Comparison of ENCODE assay signal across 25 cellular contexts in the genomic region with DNA sequence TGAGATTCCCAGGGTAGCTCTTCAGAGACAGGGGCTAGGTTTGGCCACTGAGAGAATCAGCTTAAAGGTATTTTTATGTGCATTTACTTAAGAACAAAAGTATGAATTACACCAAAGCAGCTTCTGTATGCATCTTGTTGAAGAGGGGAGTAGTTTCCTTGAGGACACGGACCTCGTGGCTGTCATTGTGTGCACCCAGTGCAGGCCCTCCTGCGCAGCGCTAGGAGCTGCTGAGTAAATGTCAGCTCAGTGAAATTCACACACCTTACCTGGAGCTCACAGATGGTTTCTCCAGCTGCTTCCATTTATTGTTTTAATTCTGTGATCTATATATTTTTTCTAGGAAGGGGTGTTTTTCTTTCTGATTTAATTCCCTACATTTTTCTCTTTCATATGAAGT. TPM values are rescaled to one million over a fixed set of nuclear protein-coding genes. Genes with fewer than 3 reads are reported as not detected.
DNase-seq lines count a peak whose midpoint lies in the region; ATAC-seq, FAIRE-seq and TF ChIP-seq lines count a peak whose summit lies in the region.
"Had no signal": no experiment of that assay in that cellular context is flagged by ENCODE, and none has a peak within 500 bp of the region (broad histone marks: within the 10 kb centered on the region; RNA-seq: fewer than 3 reads in every experiment).

No MANE protein-coding gene starts in this region.

- CTCF ChIA-PET in activated CD4-positive, alpha-beta memory T cell treated with anti-CD3 and anti-CD28 coated beads, Interleukin-2, amount 10 ng/mL, durations not matched to agents 7 days and 5 days (lab: Charles Lee), result interaction anchor here (1.4 to 3.0 kb wide), 2 partner anchors 10 to 28 kb away, joined by 5 to 19 read pairs; no protein-coding TSS in a partner anchor
- CTCF ChIA-PET in T-cell (lab: Charles Lee), result interaction anchor here in 1 of 2 donors (1.5 kb wide), 1 partner anchor 10 kb away, joined by 6 read pairs; no protein-coding TSS in a partner anchor

- H3K9me3 Mint-ChIP-seq in chondrocyte (ENCODE audit: low read depth) (peaks cover 3% of the 10 kb centered on the region), naive B cell (no peaks in the 10 kb centered on the region), T-cell (no peaks in the 10 kb centered on the region)
- no peaks in the 10 kb centered on the region for H3K9me3 Mint-ChIP-seq in activated CD4-positive, alpha-beta memory T cell treated with anti-CD3 and anti-CD28 coated beads, Interleukin-2, amount 10 ng/mL, durations not matched to agents 7 days and 5 days
- H3K9me3 Mint-ChIP-seq: activated CD4-positive, alpha-beta memory T cell treated with anti-CD3 and anti-CD28 coated beads for 36 hours; CD4-positive, alpha-beta memory T cell had no signal

- H3K4me3 Mint-ChIP-seq in chondrocyte (ENCODE audit: unreplicated experiment), result no peak overlapping the region
- H3K4me3 Mint-ChIP-seq in naive B cell, result no peak overlapping the region
- H3K4me3 Mint-ChIP-seq in activated CD4-positive, alpha-beta memory T cell treated with anti-CD3 and anti-CD28 coated beads, Interleukin-2, amount 10 ng/mL, durations not matched to agents 7 days and 5 days, result no peak overlapping the region
- no peak overlapping the region for H3K4me3 Mint-ChIP-seq in T-cell
- H3K4me3 Mint-ChIP-seq: activated CD4-positive, alpha-beta memory T cell treated with anti-CD3 and anti-CD28 coated beads for 36 hours; B cell; CD4-positive, alpha-beta memory T cell had no signal

- H3K27ac Mint-ChIP-seq in chondrocyte (ENCODE audit: unreplicated experiment), result peak overlapping the region; percentile 54
- H3K27ac Mint-ChIP-seq in naive B cell, result peak overlapping the region in 4 of 6 donors; percentile 24 to 84 (median 47)
- H3K27ac Mint-ChIP-seq in activated CD4-positive, alpha-beta memory T cell treated with anti-CD3 and anti-CD28 coated beads, Interleukin-2, amount 10 ng/mL, durations not matched to agents 7 days and 5 days, result no peak overlapping the region
- no peak overlapping the region for H3K27ac Mint-ChIP-seq in T-cell
- H3K27ac Mint-ChIP-seq: activated CD4-positive, alpha-beta memory T cell treated with anti-CD3 and anti-CD28 coated beads for 36 hours; B cell had no signal

- POLR2A ChIA-PET in activated CD4-positive, alpha-beta memory T cell treated with anti-CD3 and anti-CD28 coated beads, Interleukin-2, amount 10 ng/mL, durations not matched to agents 7 days and 5 days (lab: Charles Lee), result no interaction called here
- POLR2A ChIA-PET in T-cell (lab: Charles Lee), result no interaction called here

- H3K4me1 Mint-ChIP-seq in chondrocyte (ENCODE audit: low read depth), result peaks cover 3% of the 10 kb centered on the region
- peaks cover 0 to 3% (median 0%) of the 10 kb centered on the region in 3 donors for H3K4me1 Mint-ChIP-seq in naive B cell
- H3K4me1 Mint-ChIP-seq in activated CD4-positive, alpha-beta memory T cell treated with anti-CD3 and anti-CD28 coated beads, Interleukin-2, amount 10 ng/mL, durations not matched to agents 7 days and 5 days, result no peaks in the 10 kb centered on the region
- peaks cover 0 to 8% (median 3%) of the 10 kb centered on the region in 3 donors for H3K4me1 Mint-ChIP-seq in T-cell
- H3K4me1 Mint-ChIP-seq: B cell had no signal

- DNase-seq in G401 (ENCODE audit: low spot score) (peak; percentile 44), NCI-H510A treated with DMSO at 0.1 percent for 48 hours (lab: John Stamatoyannopoulos, UW) (peak; percentile 19), chondrocyte (ENCODE audit: low spot score) (no peak), naive B cell (no peak), HTR-8/SVneo (ENCODE audit: insufficient read length, low spot score) (no peak), T-cell (no peak)
- DNase-seq in activated CD4-positive, alpha-beta memory T cell treated with anti-CD3 and anti-CD28 coated beads, Interleukin-2, amount 10 ng/mL, durations not matched to agents 7 days and 5 days, result no peak
- DNase-seq: activated CD4-positive, alpha-beta memory T cell treated with anti-CD3 and anti-CD28 coated beads for 36 hours; activated CD4-positive, alpha-beta T cell treated with anti-CD3 and anti-CD28 coated beads for 1 hour; activated CD8-positive, alpha-beta memory T cell treated with anti-CD3 and anti-CD28 coated beads, Interleukin-2, amount 50 U/mL, for 4 hours; activated naive CD4-positive, alpha-beta T cell; CD4-positive, alpha-beta memory T cell; effector CD4-positive, alpha-beta T cell; KBM-7; mesenchymal stem cell; NCI-H1105; NCI-H2107; NCI-H446 treated with DMSO at 0.1 percent for 48 hours; PC-9; stimulated activated naive CD4-positive, alpha-beta T cell treated with Interleukin-2 at 50 U/mL for 16 hours had no signal

- FAIRE-seq in HTR-8/SVneo (lab: Jason Lieb, UNC), result no peak
- FAIRE-seq: D721Med, GM18507, urothelium cell line had no signal

- H3K36me3 Mint-ChIP-seq in chondrocyte (ENCODE audit: low read depth), result peaks cover 14% of the 10 kb centered on the region
- H3K36me3 Mint-ChIP-seq in naive B cell, result peaks cover 6 to 15% of the 10 kb centered on the region in 2 donors
- peaks cover 16% of the 10 kb centered on the region for H3K36me3 Mint-ChIP-seq in activated CD4-positive, alpha-beta memory T cell treated with anti-CD3 and anti-CD28 coated beads, Interleukin-2, amount 10 ng/mL, durations not matched to agents 7 days and 5 days (ENCODE audit: low read depth)
- H3K36me3 Mint-ChIP-seq in T-cell, result peaks cover 33% of the 10 kb centered on the region

- ATAC-seq in naive B cell (ENCODE audit: low read depth in 2 of 2), result no peak
- ATAC-seq in T-cell (replicated peaks in 1 of 4), result no peak
- ATAC-seq: Right ventricle myocardium inferior had no signal

- in situ Hi-C loops in G401 (cut with HindIII; ENCODE audit: low sequenced_read_pairs), result no loop called here

- TF ChIP-seq CTCF in chondrocyte (IDR thresholded peaks at IDR 0.05), result no peak

- H3K27me3 Mint-ChIP-seq in chondrocyte (ENCODE audit: low read depth) (no peaks in the 10 kb centered on the region), naive B cell (no peaks in the 10 kb centered on the region), T-cell (no peaks in the 10 kb centered on the region)
- no peaks in the 10 kb centered on the region for H3K27me3 Mint-ChIP-seq in activated CD4-positive, alpha-beta memory T cell treated with anti-CD3 and anti-CD28 coated beads, Interleukin-2, amount 10 ng/mL, durations not matched to agents 7 days and 5 days
- H3K27me3 Mint-ChIP-seq: activated CD4-positive, alpha-beta memory T cell treated with anti-CD3 and anti-CD28 coated beads for 36 hours; B cell; CD4-positive, alpha-beta memory T cell had no signal

RNA-seq across cellular contexts. Expression of gene TRAPPC12, which starts 54.5 kb away (rescaled TPM):
- 42.2 and 54.2 TPM in 2 replicates for total RNA-seq in G401 (2014; rRNA removed; shearing (Covaris generic))
- total RNA-seq in chondrocyte (71.0 to 92.9 TPM (median 73.3 TPM) in 3 replicates), T-cell (100 to 1,000 TPM; 103 to 158 (median 152) TPM)
- 10 to 100 TPM; 31.3 to 36.3 (median 33.1) TPM for polyA plus RNA-seq in naive B cell (ENCODE audit: low read depth in 6 of 6)
- total RNA-seq in activated CD4-positive, alpha-beta memory T cell treated with anti-CD3 and anti-CD28 coated beads, Interleukin-2, amount 10 ng/mL, durations not matched to agents 7 days and 5 days, result 10 to 100 TPM; 74.5 to 75.6 TPM

RNA-seq across cellular contexts. Expression of gene EIPR1, which starts 56.4 kb away (rescaled TPM):
- 54.5 and 69.5 TPM in 2 replicates for total RNA-seq in G401 (2014; rRNA removed; shearing (Covaris generic))
- total RNA-seq in chondrocyte (17.8 to 26.8 TPM (median 18.2 TPM) in 3 replicates), T-cell (10 to 100 TPM; 26.0 to 36.4 (median 27.8) TPM)
- polyA plus RNA-seq in naive B cell (ENCODE audit: low read depth in 6 of 6), result 10 to 100 TPM; 35.7 to 53.9 (median 40.9) TPM
- total RNA-seq in activated CD4-positive, alpha-beta memory T cell treated with anti-CD3 and anti-CD28 coated beads, Interleukin-2, amount 10 ng/mL, durations not matched to agents 7 days and 5 days, result 10 to 100 TPM; 34.3 to 36.1 TPM

Comparison
In these comparisons a context has a peak if more than half of its experiments do, and no peak if none do; other contexts are left out.
1. DNase-seq: peak in G401 (single experiment) and NCI-H510A treated with DMSO at 0.1 percent for 48 hours (single experiment); none in chondrocyte (single experiment), naive B cell (single experiment), HTR-8/SVneo (single experiment), activated CD4-positive, alpha-beta memory T cell treated with anti-CD3 and anti-CD28 coated beads, Interleukin-2, amount 10 ng/mL, durations not matched to agents 7 days and 5 days (single experiment) and T-cell (0 of 34).
2. H3K27ac Mint-ChIP-seq: peak in chondrocyte (single experiment) and naive B cell (4 of 6); none in activated CD4-positive, alpha-beta memory T cell treated with anti-CD3 and anti-CD28 coated beads, Interleukin-2, amount 10 ng/mL, durations not matched to agents 7 days and 5 days (single experiment) and T-cell (0 of 2).